In genomic region chr10:60972181-60972580, GRCh38 we compare ENCODE assay signal across 5 cellular contexts. TPM values are rescaled to one million over a fixed set of nuclear protein-coding genes. Genes with fewer than 3 reads are reported as not detected.
"Had no signal": no experiment of that assay in that cellular context is flagged by ENCODE, and none has a peak within 500 bp of the region (broad histone marks: within the 10 kb centered on the region; RNA-seq: fewer than 3 reads in every experiment).

No MANE protein-coding gene starts in this region.

RNA-seq across cellular contexts. Expression of gene RHOBTB1, which starts 28.2 kb away (rescaled TPM):
- total RNA-seq: activated CD4-positive, alpha-beta memory T cell treated with anti-CD3 and anti-CD28 coated beads for 36 hours; activated CD4-positive, alpha-beta T cell treated with anti-CD3 and anti-CD28 coated beads, Interleukin-2, amount 10 ng/mL, durations not matched to agents 24 days and 14 days; activated CD8-positive, alpha-beta memory T cell treated with anti-CD3 and anti-CD28 coated beads for 36 hours; T-helper 1 cell treated with Interleukin-12 subunit alpha and Interleukin-12 subunit beta and Interleukin-4 antibody, amounts not matched to agents 30 ng/mL and 1 ng/mL, for 36 hours; T-helper 2 cell treated with Interferon-gamma antibody and Interleukin-4, amounts not matched to agents 100 ng/mL and 5 ng/mL, for 36 hours had no signal
